Comparison of ENCODE assay signal across 20 cellular contexts in the genomic region with DNA sequence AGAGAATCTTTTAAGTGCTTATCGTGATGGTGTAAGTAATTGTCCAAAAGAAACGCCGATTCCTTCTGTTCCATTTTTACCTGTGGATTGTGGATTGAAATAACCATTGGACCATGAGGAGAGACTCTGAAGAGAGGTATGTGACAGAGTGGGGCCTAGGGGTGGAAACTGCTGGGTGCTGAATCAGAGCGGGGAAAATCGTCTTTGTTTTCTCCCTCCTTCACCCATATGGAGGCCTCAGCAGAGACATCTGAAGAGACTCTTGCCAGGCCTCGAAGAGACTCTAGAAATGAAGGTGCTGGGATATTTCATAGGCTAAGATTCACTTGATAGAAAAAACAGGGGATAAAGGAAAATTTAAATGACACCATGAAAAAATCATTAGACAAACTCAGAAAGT.
A peak's percentile ranks its signal among the peaks of the same experiment; 100 is the strongest.
DNase-seq lines count a peak whose midpoint lies in the region; ATAC-seq and TF ChIP-seq lines count a peak whose summit lies in the region.
"Had no signal": no experiment of that assay in that cellular context is flagged by ENCODE, and none has a peak within 500 bp of the region (broad histone marks: within the 10 kb centered on the region; RNA-seq: fewer than 3 reads in every experiment).

No MANE protein-coding gene starts in this region.

- H3K4me3 ChIP-seq in GM23338 = no peak overlapping the region
- H3K4me3 ChIP-seq in SU-DHL-6 (ENCODE audit: insufficient read depth, low read length, poor library complexity, severe bottlenecking) = no peak overlapping the region

- H3K27me3 Mint-ChIP-seq in GM23338 (ENCODE audit: insufficient read depth, low read depth, poor library complexity) = no peaks in the 10 kb centered on the region
- H3K27me3 Mint-ChIP-seq in immature natural killer cell (ENCODE audit: low read depth in 3 of 3) = peaks cover 0 to 2% (median 0%) of the 10 kb centered on the region in 3 donors
- H3K27me3 Mint-ChIP-seq: CD4-positive, alpha-beta T cell; IgD-negative memory B cell had no signal

- H3K9me2 ChIP-seq in GM23338 (ENCODE audit: insufficient read depth) (no peaks in the 10 kb centered on the region), SU-DHL-6 (replicated peaks; ENCODE audit: insufficient read depth, low read length) (no peaks in the 10 kb centered on the region)

- H3K27ac ChIP-seq in GM23338 (ENCODE audit: low read depth) = no peak overlapping the region
- H3K27ac ChIP-seq in SU-DHL-6 (ENCODE audit: low read depth, low read length) = no peak overlapping the region

- peak overlapping the region; percentile 21; the same call in 1 of the 2 replicates for H2AFZ ChIP-seq in GM23338
- H2AFZ ChIP-seq in SU-DHL-6 (ENCODE audit: low read depth, low read length, severe bottlenecking) = peak overlapping the region; percentile 57

- no peaks in the 10 kb centered on the region for H3K9me3 Mint-ChIP-seq in GM23338
- peaks cover 13 to 47% (median 26%) of the 10 kb centered on the region in 6 donors for H3K9me3 Mint-ChIP-seq in immature natural killer cell

- no peak overlapping the region for H3K4me3 Mint-ChIP-seq in GM23338
- H3K4me3 Mint-ChIP-seq in immature natural killer cell = no peak overlapping the region
- H3K4me3 Mint-ChIP-seq: CD4-positive, alpha-beta T cell; IgD-negative memory B cell had no signal

- ATAC-seq in GM23338 = no peak
- ATAC-seq in HG03095 (IDR thresholded peaks at IDR 0.05; ENCODE audit: unreplicated experiment) = no peak
- ATAC-seq in GM21390 (IDR thresholded peaks at IDR 0.05; ENCODE audit: unreplicated experiment) = no peak
- ATAC-seq: SK-N-SH treated with all-trans-retinoic acid at 6 μM for 48 hours had no signal

- H3K9ac ChIP-seq in SU-DHL-6 (ENCODE audit: low read length) = no peak overlapping the region

- H3K4me1 ChIP-seq in GM23338 (ENCODE audit: insufficient read depth) = no peaks in the 10 kb centered on the region

- H3K36me3 Mint-ChIP-seq in GM23338 (ENCODE audit: low read depth) (no peaks in the 10 kb centered on the region), immature natural killer cell (peaks cover 0 to 1% (median under 1%) of the 10 kb centered on the region in 3 donors)
- H3K36me3 Mint-ChIP-seq: IgD-negative memory B cell had no signal

- H3K79me2 ChIP-seq in GM23338 (replicated peaks; ENCODE audit: insufficient read depth) (no peaks in the 10 kb centered on the region), SU-DHL-6 (ENCODE audit: insufficient read depth, low read length) (no peaks in the 10 kb centered on the region)

- H3K27ac Mint-ChIP-seq in GM23338 (peak overlapping the region; percentile 4; the same call in 1 of the 2 replicates), immature natural killer cell (no peak overlapping the region)
- H3K27ac Mint-ChIP-seq: CD4-positive, alpha-beta T cell; IgD-negative memory B cell had no signal

- H3K27me3 ChIP-seq in GM23338 (ENCODE audit: insufficient read depth) = no peaks in the 10 kb centered on the region
- H3K27me3 ChIP-seq in SU-DHL-6 (ENCODE audit: low read length) = no peaks in the 10 kb centered on the region

- H3F3A ChIP-seq in GM23338 (replicated peaks; ENCODE audit: low read depth) = no peaks in the 10 kb centered on the region
- no peaks in the 10 kb centered on the region for H3F3A ChIP-seq in SU-DHL-6 (ENCODE audit: insufficient read depth)

- H3K4me1 Mint-ChIP-seq in GM23338 (no peaks in the 10 kb centered on the region), immature natural killer cell (no peaks in the 10 kb centered on the region)
- H3K4me1 Mint-ChIP-seq: IgD-negative memory B cell had no signal

- H3K4me2 ChIP-seq in GM23338 = no peak overlapping the region
- H3K4me2 ChIP-seq in SU-DHL-6 (ENCODE audit: low read depth, low read length, poor library complexity, severe bottlenecking) = no peak overlapping the region

- H4K20me1 ChIP-seq in GM23338 (replicated peaks; ENCODE audit: insufficient read depth) (no peaks in the 10 kb centered on the region), SU-DHL-6 (ENCODE audit: low read depth, low read length) (no peaks in the 10 kb centered on the region)

- DNase-seq in NCI-H2029 (lab: John Stamatoyannopoulos, UW) = peak; percentile 7
- no peak for DNase-seq in NCI-H2029 treated with DMSO at 0.1 percent for 48 hours (lab: John Stamatoyannopoulos, UW)
- DNase-seq in GM23338 (ENCODE audit: low spot score) = no peak
- DNase-seq in kidney glomerular epithelial cell (lab: John Stamatoyannopoulos, UW) = no peak
- DNase-seq in immature natural killer cell = no peak
- DNase-seq: 8988T; CD4-positive, alpha-beta T cell; DND-41; GDM1; NCI-H1092 treated with DMSO at 0.1 percent for 48 hours; NCI-H1694; NCI-H2107; NCI-H510A treated with DMSO at 0.1 percent for 48 hours; NCI-H82; SHP77 treated with DMSO at 0.1 percent for 48 hours had no signal

- TF ChIP-seq CTCF in GM23338 (conservative IDR thresholded peaks at IDR 0.05; ENCODE audit: low read depth in 2 of 2) (no peak), SU-DHL-6 (IDR thresholded peaks at IDR 0.05; ENCODE audit: insufficient read depth, low read length, poor library complexity, severe bottlenecking) (no peak)

- H3K36me3 ChIP-seq in GM23338 (ENCODE audit: insufficient read depth) = no peaks in the 10 kb centered on the region
- H3K36me3 ChIP-seq in SU-DHL-6 (ENCODE audit: low read length) = no peaks in the 10 kb centered on the region

- H3K9me3 ChIP-seq in SU-DHL-6 (ENCODE audit: insufficient read depth, low read length) = no peaks in the 10 kb centered on the region

TF ChIP-seq in GM23338, 12 proteins besides CTCF, POLR2A, EP300 and RAD21 (continues in another document):
- no peak for TF ChIP-seq CREB1 (CRISPR knock-in tag; IDR thresholded peaks at IDR 0.05; ENCODE audit: low read depth)
- TF ChIP-seq STAT1 (IDR thresholded peaks at IDR 0.05; ENCODE audit: unreplicated experiment) = no peak
- TF ChIP-seq POLR2AphosphoS5 (IDR thresholded peaks at IDR 0.05; ENCODE audit: low read depth) = no peak
- TF ChIP-seq ZNF331 (CRISPR knock-in tag; IDR thresholded peaks at IDR 0.05; ENCODE audit: low read depth) = no peak
- TF ChIP-seq JUNB (IDR thresholded peaks at IDR 0.05; ENCODE audit: unreplicated experiment) = no peak
- no peak for TF ChIP-seq NANOG (IDR thresholded peaks at IDR 0.05; ENCODE audit: borderline replicate concordance)
- TF ChIP-seq ZNF114 (CRISPR knock-in tag; IDR thresholded peaks at IDR 0.05) = no peak
- TF ChIP-seq, protein P1, sequence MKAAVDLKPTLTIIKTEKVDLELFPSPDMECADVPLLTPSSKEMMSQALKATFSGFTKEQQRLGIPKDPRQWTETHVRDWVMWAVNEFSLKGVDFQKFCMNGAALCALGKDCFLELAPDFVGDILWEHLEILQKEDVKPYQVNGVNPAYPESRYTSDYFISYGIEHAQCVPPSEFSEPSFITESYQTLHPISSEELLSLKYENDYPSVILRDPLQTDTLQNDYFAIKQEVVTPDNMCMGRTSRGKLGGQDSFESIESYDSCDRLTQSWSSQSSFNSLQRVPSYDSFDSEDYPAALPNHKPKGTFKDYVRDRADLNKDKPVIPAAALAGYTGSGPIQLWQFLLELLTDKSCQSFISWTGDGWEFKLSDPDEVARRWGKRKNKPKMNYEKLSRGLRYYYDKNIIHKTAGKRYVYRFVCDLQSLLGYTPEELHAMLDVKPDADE (IDR thresholded peaks at IDR 0.05) = no peak
- no peak for TF ChIP-seq EZH2phosphoT487 (IDR thresholded peaks at IDR 0.05; ENCODE audit: unreplicated experiment)
- TF ChIP-seq, protein P2, sequence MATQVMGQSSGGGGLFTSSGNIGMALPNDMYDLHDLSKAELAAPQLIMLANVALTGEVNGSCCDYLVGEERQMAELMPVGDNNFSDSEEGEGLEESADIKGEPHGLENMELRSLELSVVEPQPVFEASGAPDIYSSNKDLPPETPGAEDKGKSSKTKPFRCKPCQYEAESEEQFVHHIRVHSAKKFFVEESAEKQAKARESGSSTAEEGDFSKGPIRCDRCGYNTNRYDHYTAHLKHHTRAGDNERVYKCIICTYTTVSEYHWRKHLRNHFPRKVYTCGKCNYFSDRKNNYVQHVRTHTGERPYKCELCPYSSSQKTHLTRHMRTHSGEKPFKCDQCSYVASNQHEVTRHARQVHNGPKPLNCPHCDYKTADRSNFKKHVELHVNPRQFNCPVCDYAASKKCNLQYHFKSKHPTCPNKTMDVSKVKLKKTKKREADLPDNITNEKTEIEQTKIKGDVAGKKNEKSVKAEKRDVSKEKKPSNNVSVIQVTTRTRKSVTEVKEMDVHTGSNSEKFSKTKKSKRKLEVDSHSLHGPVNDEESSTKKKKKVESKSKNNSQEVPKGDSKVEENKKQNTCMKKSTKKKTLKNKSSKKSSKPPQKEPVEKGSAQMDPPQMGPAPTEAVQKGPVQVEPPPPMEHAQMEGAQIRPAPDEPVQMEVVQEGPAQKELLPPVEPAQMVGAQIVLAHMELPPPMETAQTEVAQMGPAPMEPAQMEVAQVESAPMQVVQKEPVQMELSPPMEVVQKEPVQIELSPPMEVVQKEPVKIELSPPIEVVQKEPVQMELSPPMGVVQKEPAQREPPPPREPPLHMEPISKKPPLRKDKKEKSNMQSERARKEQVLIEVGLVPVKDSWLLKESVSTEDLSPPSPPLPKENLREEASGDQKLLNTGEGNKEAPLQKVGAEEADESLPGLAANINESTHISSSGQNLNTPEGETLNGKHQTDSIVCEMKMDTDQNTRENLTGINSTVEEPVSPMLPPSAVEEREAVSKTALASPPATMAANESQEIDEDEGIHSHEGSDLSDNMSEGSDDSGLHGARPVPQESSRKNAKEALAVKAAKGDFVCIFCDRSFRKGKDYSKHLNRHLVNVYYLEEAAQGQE (IDR thresholded peaks at IDR 0.05; ENCODE audit: unreplicated experiment) = no peak
